Comparison of ENCODE assay signal across 11 cellular contexts in the genomic region with DNA sequence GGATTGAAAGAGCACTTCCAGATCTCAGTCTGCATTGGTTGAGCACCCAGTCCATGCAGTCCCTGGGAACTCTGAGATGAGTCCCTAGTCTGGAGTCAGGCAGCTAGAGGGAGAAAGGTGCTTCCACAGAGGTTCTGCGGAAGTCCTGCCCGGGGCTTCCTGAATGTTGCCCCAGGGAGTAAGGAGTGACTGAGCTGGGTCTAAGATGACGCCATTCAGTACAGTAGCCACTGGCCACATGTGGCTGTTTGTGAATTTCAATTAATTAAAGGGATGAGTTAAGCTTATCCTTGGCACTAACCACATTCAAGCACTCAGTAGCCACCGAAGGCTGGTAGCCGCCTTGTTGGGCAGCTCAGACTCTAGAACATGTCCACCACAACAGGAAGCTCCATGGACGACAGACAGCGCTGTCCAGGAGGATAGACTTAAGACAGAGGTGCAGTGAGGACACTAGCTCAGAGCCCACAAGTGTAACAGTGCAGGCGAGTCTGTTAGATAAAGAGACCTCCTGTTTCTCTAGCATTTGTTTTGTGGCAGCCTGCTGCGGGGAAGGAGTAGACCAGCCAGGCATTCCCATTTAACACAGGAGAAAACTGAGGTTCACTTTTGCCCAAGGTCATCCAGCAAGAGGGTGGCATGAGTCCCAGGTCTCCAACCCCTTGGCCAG.
A peak's percentile ranks its signal among the peaks of the same experiment; 100 is the strongest.
DNase-seq lines count a peak whose midpoint lies in the region; ATAC-seq and TF ChIP-seq lines count a peak whose summit lies in the region.
"Had no signal": no experiment of that assay in that cellular context is flagged by ENCODE, and none has a peak within 500 bp of the region (broad histone marks: within the 10 kb centered on the region; RNA-seq: fewer than 3 reads in every experiment).

No MANE protein-coding gene starts in this region.

- H3K23ac ChIP-seq in H9 (ENCODE audit: insufficient read length, low read depth, low read length), result no peak overlapping the region

- H2AFZ ChIP-seq in H9 (ENCODE audit: low read length), result no peak overlapping the region

- H3K9ac ChIP-seq in muscle layer of colon (ENCODE audit: low read length) (peak overlapping the region; percentile 7), H9 (ENCODE audit: extremely low read depth, insufficient read length, low read length) (no peak overlapping the region)

- peak overlapping the region; percentile 90 for H3K27ac ChIP-seq in muscle layer of colon (ENCODE audit: low read depth, low read length)
- H3K27ac ChIP-seq in tibial artery, result peak overlapping the region; percentile 96 to 97
- H3K27ac ChIP-seq in H9 (ENCODE audit: insufficient read length, low read depth, low read length), result no peak overlapping the region
- H3K27ac ChIP-seq: brain microvascular endothelial cell had no signal

- peaks cover 83% of the 10 kb centered on the region for H3K4me1 Mint-ChIP-seq in activated naive CD4-positive, alpha-beta T cell treated with anti-CD3 and anti-CD28 coated beads, Interleukin-2, amount 10 ng/mL, durations not matched to agents 7 days and 5 days
- peaks cover 28 to 33% of the 10 kb centered on the region in 2 experiments for H3K4me1 Mint-ChIP-seq in H9

- H4K20me1 ChIP-seq in H9 (ENCODE audit: control insufficient read depth, insufficient read depth, insufficient read length), result peaks cover 3% of the 10 kb centered on the region

- H2BK5ac ChIP-seq in H9 (ENCODE audit: insufficient read length, low read length), result no peak overlapping the region

- H3K79me1 ChIP-seq in H9 (ENCODE audit: insufficient read depth, low read depth, low read length, poor library complexity, severe bottlenecking), result no peaks in the 10 kb centered on the region

- H3K4ac ChIP-seq in H9 (ENCODE audit: low read depth, low read length), result no peak overlapping the region

- no peak overlapping the region for H2AK5ac ChIP-seq in H9 (ENCODE audit: insufficient read length, low read length)

- no peak overlapping the region for H2BK120ac ChIP-seq in H9 (ENCODE audit: low read depth, low read length, poor library complexity, severe bottlenecking)

- CTCF ChIA-PET in activated naive CD4-positive, alpha-beta T cell treated with anti-CD3 and anti-CD28 coated beads, Interleukin-2, amount 10 ng/mL, durations not matched to agents 7 days and 5 days (lab: Charles Lee), result interaction anchor here (1.1 kb wide), 1 partner anchor 113 kb away, joined by 3 read pairs; no protein-coding TSS in a partner anchor

- H3K9me3 ChIP-seq in muscle layer of colon (ENCODE audit: low read length), result no peaks in the 10 kb centered on the region
- H3K9me3 ChIP-seq in tibial artery, result no peaks in the 10 kb centered on the region
- H3K9me3 ChIP-seq in H9 (ENCODE audit: control insufficient read depth, low read depth, low read length), result no peaks in the 10 kb centered on the region

- H2BK15ac ChIP-seq in H9 (ENCODE audit: low read depth, low read length), result no peak overlapping the region

- peak overlapping the region in 1 of 2 donors; percentile 54 for H3K4me3 ChIP-seq in muscle layer of colon (ENCODE audit: low read depth in 1 of 2, low read length in 2 of 2)
- no peak overlapping the region for H3K4me3 ChIP-seq in tibial artery

- H3K27ac Mint-ChIP-seq in activated naive CD4-positive, alpha-beta T cell treated with anti-CD3 and anti-CD28 coated beads, Interleukin-2, amount 10 ng/mL, durations not matched to agents 7 days and 5 days, result peak overlapping the region; percentile 95
- peak overlapping the region; percentile 55 to 61 for H3K27ac Mint-ChIP-seq in activated naive CD4-positive, alpha-beta T cell treated with anti-CD3 and anti-CD28 coated beads, Interleukin-2, amount 50 U/mL, for 72 hours
- H3K27ac Mint-ChIP-seq in H9, result no peak overlapping the region; a peak in 1 of 7 replicates

- no peak for DNase-seq in activated naive CD4-positive, alpha-beta T cell treated with anti-CD3 and anti-CD28 coated beads, Interleukin-2, amount 10 ng/mL, durations not matched to agents 7 days and 5 days
- no peak for DNase-seq in activated naive CD4-positive, alpha-beta T cell treated with anti-CD3 and anti-CD28 coated beads, Interleukin-2, amount 50 U/mL, for 16 hours
- DNase-seq in activated naive CD4-positive, alpha-beta T cell treated with anti-CD3 and anti-CD28 coated beads, Interleukin-2, amount 50 U/mL, for 72 hours (ENCODE audit: low spot score in 2 of 2), result no peak
- DNase-seq in tibial artery (no peak), NCI-H2196 treated with DMSO at 0.1 percent for 48 hours (lab: John Stamatoyannopoulos, UW; ENCODE audit: unreplicated experiment) (no peak), H9 (no peak)
- no peak for DNase-seq in effector CD4-positive, alpha-beta T cell
- DNase-seq: brain microvascular endothelial cell, NCI-H1930 had no signal

- H3K79me2 ChIP-seq in H9 (ENCODE audit: insufficient read depth, low read length), result no peaks in the 10 kb centered on the region

- no peak overlapping the region for H2BK20ac ChIP-seq in H9 (ENCODE audit: low read depth, low read length, poor library complexity, severe bottlenecking)

- WGBS in H9 (ENCODE audit: extremely low coverage, insufficient read length, low lambda C conversion rate), result no CpG with 5 or more reads among the region's 9 CpGs

- H3K36me3 ChIP-seq in muscle layer of colon (ENCODE audit: insufficient read depth, low read length) (no peaks in the 10 kb centered on the region), tibial artery (no peaks in the 10 kb centered on the region)
- H3K36me3 ChIP-seq: brain microvascular endothelial cell had no signal

- H3K4me3 Mint-ChIP-seq in activated naive CD4-positive, alpha-beta T cell treated with anti-CD3 and anti-CD28 coated beads, Interleukin-2, amount 10 ng/mL, durations not matched to agents 7 days and 5 days, result peak overlapping the region; percentile 74
- H3K4me3 Mint-ChIP-seq in H9, result no peak overlapping the region; a peak in 1 of 5 replicates

- peaks cover 10% of the 10 kb centered on the region for H3K36me3 Mint-ChIP-seq in activated naive CD4-positive, alpha-beta T cell treated with anti-CD3 and anti-CD28 coated beads, Interleukin-2, amount 10 ng/mL, durations not matched to agents 7 days and 5 days
- H3K36me3 Mint-ChIP-seq in activated naive CD4-positive, alpha-beta T cell treated with anti-CD3 and anti-CD28 coated beads, Interleukin-2, amount 50 U/mL, for 72 hours, result peaks cover 0 to 16% of the 10 kb centered on the region in 2 donors
- peaks cover 0 to 7% (median 5%) of the 10 kb centered on the region in 3 experiments; a peak in 5 of 7 replicates for H3K36me3 Mint-ChIP-seq in H9 (ENCODE audit: insufficient read depth in 1 of 3, low read depth in 3 of 3)
- H3K36me3 Mint-ChIP-seq: T-cell had no signal

- no peaks in the 10 kb centered on the region for H3K27me3 Mint-ChIP-seq in activated naive CD4-positive, alpha-beta T cell treated with anti-CD3 and anti-CD28 coated beads, Interleukin-2, amount 10 ng/mL, durations not matched to agents 7 days and 5 days
- H3K27me3 Mint-ChIP-seq in H9 (ENCODE audit: low read depth), result peaks cover 51% of the 10 kb centered on the region
- H3K27me3 Mint-ChIP-seq: T-cell had no signal

- no peak overlapping the region for H3K56ac ChIP-seq in H9 (ENCODE audit: insufficient read length, low read depth, low read length)

- H3K18ac ChIP-seq in H9 (ENCODE audit: insufficient read length, low read depth, low read length), result no peak overlapping the region

- H3K14ac ChIP-seq in H9 (ENCODE audit: insufficient read depth, low read length), result no peak overlapping the region

- H4K8ac ChIP-seq in H9 (replicated peaks; ENCODE audit: insufficient read length, low read depth, low read length), result no peak overlapping the region

- no peaks in the 10 kb centered on the region for H3K27me3 ChIP-seq in muscle layer of colon (ENCODE audit: control insufficient read depth in 1 of 2, insufficient read depth in 2 of 2, low read length in 2 of 2)
- no peaks in the 10 kb centered on the region for H3K27me3 ChIP-seq in tibial artery
- H3K27me3 ChIP-seq in H9 (ENCODE audit: insufficient read depth, low read length), result peaks cover 26% of the 10 kb centered on the region
- H3K27me3 ChIP-seq: brain microvascular endothelial cell had no signal

- no peak for ATAC-seq in activated naive CD4-positive, alpha-beta T cell treated with anti-CD3 and anti-CD28 coated beads, Interleukin-2, amount 50 U/mL, for 72 hours

- peaks cover 84% of the 10 kb centered on the region for H3K4me1 ChIP-seq in muscle layer of colon (ENCODE audit: insufficient read depth, low read length)
- H3K4me1 ChIP-seq in tibial artery, result peaks cover 14 to 87% (median 70%) of the 10 kb centered on the region in 4 donors
- H3K4me1 ChIP-seq in H9 (ENCODE audit: insufficient read depth, low read length), result peaks cover 9% of the 10 kb centered on the region; the same call in 1 of the 2 replicates

- H4K5ac ChIP-seq in H9 (ENCODE audit: insufficient read length, low read depth, low read length), result no peak overlapping the region

- H4K91ac ChIP-seq in H9 (ENCODE audit: insufficient read length, low read depth, low read length), result no peak overlapping the region

- H3K23me2 ChIP-seq in H9 (ENCODE audit: insufficient read length, low read depth, low read length, poor library complexity, severe bottlenecking), result peaks cover 11% of the 10 kb centered on the region

- no peak overlapping the region for H3T11ph ChIP-seq in H9 (ENCODE audit: low read length)

- H3K9me3 Mint-ChIP-seq in activated naive CD4-positive, alpha-beta T cell treated with anti-CD3 and anti-CD28 coated beads, Interleukin-2, amount 10 ng/mL, durations not matched to agents 7 days and 5 days, result no peaks in the 10 kb centered on the region
- H3K9me3 Mint-ChIP-seq in activated naive CD4-positive, alpha-beta T cell treated with anti-CD3 and anti-CD28 coated beads, Interleukin-2, amount 50 U/mL, for 72 hours, result no peaks in the 10 kb centered on the region
- H3K9me3 Mint-ChIP-seq in H9, result no peaks in the 10 kb centered on the region
- H3K9me3 Mint-ChIP-seq: T-cell had no signal

- H3K4me2 ChIP-seq in H9 (ENCODE audit: insufficient read depth, insufficient read length, low read length), result no peak overlapping the region

- no peak for TF ChIP-seq CTCF in tibial artery (IDR thresholded peaks at IDR 0.05)
- TF ChIP-seq CTCF in H9 (conservative IDR thresholded peaks at IDR 0.05), result no peak

- intact Hi-C loops in tibial artery (cut with DNase I; ENCODE audit: low total_unique reads), result loop anchor here (1.0 to 10.0 kb wide), 3 partner anchors 29 to 199 kb away; a partner anchor contains a TSS

- no peak overlapping the region for H2BK12ac ChIP-seq in H9 (ENCODE audit: insufficient read length, low read depth, low read length)

Comparison
In these comparisons a context has a peak if more than half of its experiments do, and no peak if none do; other contexts are left out.
1. H3K27ac Mint-ChIP-seq: peak in activated naive CD4-positive, alpha-beta T cell treated with anti-CD3 and anti-CD28 coated beads, Interleukin-2, amount 10 ng/mL, durations not matched to agents 7 days and 5 days (single experiment) and activated naive CD4-positive, alpha-beta T cell treated with anti-CD3 and anti-CD28 coated beads, Interleukin-2, amount 50 U/mL, for 72 hours (2 of 2); none in H9 (0 of 3).